ENCODE assay signal across 23 cellular contexts in genomic region chr4:148510211-148510610, GRCh38.
"Had no signal": no experiment of that assay in that cellular context is flagged by ENCODE, and none has a peak within 500 bp of the region (broad histone marks: within the 10 kb centered on the region; RNA-seq: fewer than 3 reads in every experiment).

No MANE protein-coding gene starts in this region.

- H3K4me1 ChIP-seq: colonic mucosa, esophagus squamous epithelium, lower lobe of right lung had no signal

- H3K9me3 ChIP-seq: colonic mucosa, esophagus squamous epithelium, gastrocnemius medialis, heart right ventricle, left lung, lower lobe of right lung had no signal

- H3K27me3 Mint-ChIP-seq: dendritic cell treated with granulocyte-macrophage colony-stimulating factor and Interleukin-4, amounts not matched to agents 40 ng/mL and 50 ng/mL, for 4 days; memory B cell had no signal

- H3K36me3 ChIP-seq: colonic mucosa, esophagus squamous epithelium, gastrocnemius medialis, heart right ventricle, left lung, lower lobe of right lung had no signal

- H3K27ac Mint-ChIP-seq: dendritic cell treated with granulocyte-macrophage colony-stimulating factor and Interleukin-4, amounts not matched to agents 40 ng/mL and 50 ng/mL, for 4 days; effector memory CD8-positive, alpha-beta T cell; endodermal cell; memory B cell had no signal

- H3K4me1 Mint-ChIP-seq: endodermal cell, memory B cell had no signal

- H3K36me3 Mint-ChIP-seq: memory B cell had no signal

- DNase-seq: colonic mucosa; cortex of kidney; effector CD8-positive, alpha-beta T cell; effector memory CD8-positive, alpha-beta T cell; endodermal cell; erythroblast; esophagus squamous epithelium; foreskin melanocyte; gastrocnemius medialis; glutamatergic neuron; head of caudate nucleus; heart right ventricle; hippocampal formation; left cardiac atrium; left lung; left ventricle myocardium superior; lower lobe of right lung; mesendoderm; midbrain had no signal

- H3K4me3 ChIP-seq: colonic mucosa, esophagus squamous epithelium, gastrocnemius medialis, heart right ventricle, left lung, lower lobe of right lung had no signal

- H3K4me3 Mint-ChIP-seq: dendritic cell treated with granulocyte-macrophage colony-stimulating factor and Interleukin-4, amounts not matched to agents 40 ng/mL and 50 ng/mL, for 4 days; effector memory CD8-positive, alpha-beta T cell; endodermal cell; memory B cell had no signal

- H3K27ac ChIP-seq: colonic mucosa, epithelial cell of prostate, esophagus squamous epithelium, gastrocnemius medialis, heart right ventricle, left lung, lower lobe of right lung had no signal

- ATAC-seq: effector memory CD8-positive, alpha-beta T cell; esophagus mucosa; gastrocnemius medialis; heart right ventricle; left cardiac atrium; left lung; left ventricle myocardium superior; lower lobe of right lung had no signal

- H3K27me3 ChIP-seq: colonic mucosa, esophagus squamous epithelium, gastrocnemius medialis, heart right ventricle, left lung had no signal
